ENCODE assay signal across 8 cellular contexts in genomic region chr3:32684029-32684799, GRCh38. TPM values are rescaled to one million over a fixed set of nuclear protein-coding genes. Genes with fewer than 3 reads are reported as not detected.
DNase-seq lines count a peak whose midpoint lies in the region; ATAC-seq, FAIRE-seq and TF ChIP-seq lines count a peak whose summit lies in the region.

No MANE protein-coding gene starts in this region.

- in situ Hi-C loops in gastrocnemius medialis (cut with MboI; ENCODE audit: low sequenced_read_pairs in 4 of 4): no loop called here

- peaks cover 10% of the 10 kb centered on the region for H3K36me3 ChIP-seq in SJSA1
- no peaks in the 10 kb centered on the region for H3K36me3 ChIP-seq in gastrocnemius medialis

- H3K27me3 ChIP-seq in SJSA1 (replicated peaks) (no peaks in the 10 kb centered on the region), gastrocnemius medialis (no peaks in the 10 kb centered on the region)

- H3K4me3 ChIP-seq in SJSA1: peak overlapping the region; percentile 86
- peak overlapping the region; percentile 87 for H3K4me3 ChIP-seq in fibroblast of mammary gland (ENCODE audit: control insufficient read depth, low read depth, low read length)
- peak overlapping the region; percentile 69 to 98 (median 92) for H3K4me3 ChIP-seq in gastrocnemius medialis

- H3K9me3 ChIP-seq in SJSA1 (replicated peaks) (no peaks in the 10 kb centered on the region), gastrocnemius medialis (no peaks in the 10 kb centered on the region)

- no peak for TF ChIP-seq CTCF in fibroblast of mammary gland (conservative IDR thresholded peaks at IDR 0.05; ENCODE audit: control insufficient read depth, insufficient read depth, low read depth, low read length)
- no peak for TF ChIP-seq CTCF in gastrocnemius medialis (IDR thresholded peaks at IDR 0.05 in 4 of 5, conservative IDR thresholded peaks at IDR 0.05 in 1 of 5)

- TF ChIP-seq POLR2A in GM12891 (IDR thresholded peaks at IDR 0.05; ENCODE audit: low read depth, low read length): no peak
- no peak for TF ChIP-seq POLR2A in gastrocnemius medialis (IDR thresholded peaks at IDR 0.05)

- no peak for DNase-seq in GM12891 (ENCODE audit: insufficient read length, low spot score)
- no peak for DNase-seq in SJSA1 (ENCODE audit: low read depth in 1 of 2, low spot score in 2 of 2)
- no peak for DNase-seq in fibroblast of mammary gland (ENCODE audit: low read depth)
- DNase-seq in gastrocnemius medialis: no peak
- no peak for DNase-seq in HCEC 1CT

- H3K4me1 ChIP-seq in SJSA1 (replicated peaks): peaks cover 5% of the 10 kb centered on the region; the same call in 1 of the 2 replicates
- peaks cover 13 to 16% of the 10 kb centered on the region in 2 donors for H3K4me1 ChIP-seq in gastrocnemius medialis

- intact Hi-C loops in gastrocnemius medialis (cut with DNase I; ENCODE audit: low total_unique reads): loop anchor here (2.0 kb wide), 1 partner anchor 181 kb away; the partner anchor contains the start of gene CMTM6

- FAIRE-seq in GM12891 (lab: Jason Lieb, UNC): peak; percentile 58

- no peak for ATAC-seq in gastrocnemius medialis
- ATAC-seq in GM21367 (IDR thresholded peaks at IDR 0.05; ENCODE audit: unreplicated experiment): no peak
- no peak for ATAC-seq in GM18909 (IDR thresholded peaks at IDR 0.05; ENCODE audit: poor library complexity, unreplicated experiment)
- ATAC-seq in GM21619 (IDR thresholded peaks at IDR 0.05; ENCODE audit: unreplicated experiment): no peak

- H3K27ac ChIP-seq in SJSA1 (peak overlapping the region; percentile 27; the same call in 1 of the 2 replicates), gastrocnemius medialis (peak overlapping the region; percentile 80 to 87 (median 82))

TF ChIP-seq in GM12891, 5 proteins besides CTCF, POLR2A, EP300 and RAD21:
- TF ChIP-seq PAX5 (IDR thresholded peaks at IDR 0.05; ENCODE audit: insufficient read depth, low read length, severe bottlenecking): no peak
- 0 out of 2 replicates have a peak, but pooled peaks have one; percentile 10 for TF ChIP-seq TAF1 (IDR thresholded peaks at IDR 0.05; ENCODE audit: low read depth, low read length)

RNA-seq across cellular contexts. Expression of gene CNOT10, which starts 0.8 kb away (rescaled TPM):
- polyA plus RNA-seq in GM12891 (2012; ENCODE audit: low read depth, missing spikeins): 28.9 TPM
- 26.8 and 28.4 TPM in 2 replicates for total RNA-seq in SJSA1 (2014; rRNA removed; shearing (Covaris generic))
- total RNA-seq in gastrocnemius medialis: 10 to 100 TPM; 10.2 to 16.8 (median 10.9) TPM
